ENCODE assay signal across 26 cellular contexts in genomic region chr7:81652225-81652624, GRCh38.
"Had no signal": no experiment of that assay in that cellular context is flagged by ENCODE, and none has a peak within 500 bp of the region (broad histone marks: within the 10 kb centered on the region; RNA-seq: fewer than 3 reads in every experiment).

No MANE protein-coding gene starts in this region.

- H3K4me3 ChIP-seq: coronary artery, dorsolateral prefrontal cortex, esophagus muscularis mucosa, gastroesophageal sphincter, heart left ventricle, hepatocyte, left lung, lower lobe of right lung, mucosa of descending colon had no signal

- H3K79me2 ChIP-seq: hepatocyte had no signal

- FAIRE-seq: colon, frontal cortex, keratinocyte had no signal

- H3K27me3 Mint-ChIP-seq: naive B cell had no signal

- H3K27ac Mint-ChIP-seq: immature natural killer cell; mesothelial cell of epicardium; naive B cell; naive thymus-derived CD8-positive, alpha-beta T cell had no signal

- H3K4me2 ChIP-seq: hepatocyte had no signal

- H3K36me3 ChIP-seq: esophagus muscularis mucosa, gastroesophageal sphincter, heart left ventricle, left lung, lower lobe of right lung had no signal

- H3K4me3 Mint-ChIP-seq: immature natural killer cell; mesothelial cell of epicardium; naive B cell; naive thymus-derived CD8-positive, alpha-beta T cell had no signal

- H3K36me3 Mint-ChIP-seq: immature natural killer cell, naive B cell had no signal

- H2AFZ ChIP-seq: hepatocyte had no signal

- ATAC-seq: foreskin keratinocyte; gastroesophageal sphincter; heart left ventricle; left cardiac atrium; left lung; left ventricle myocardium superior; lower lobe of right lung; mucosa of descending colon; naive thymus-derived CD8-positive, alpha-beta T cell had no signal

- H3K27me3 ChIP-seq: dorsolateral prefrontal cortex, esophagus muscularis mucosa, foreskin keratinocyte, gastroesophageal sphincter, heart left ventricle, hepatocyte, left lung had no signal

- H3K27ac ChIP-seq: coronary artery, dorsolateral prefrontal cortex, epithelial cell of prostate, esophagus muscularis mucosa, foreskin keratinocyte, gastroesophageal sphincter, heart left ventricle, hepatocyte, left lung, lower lobe of right lung had no signal

- H3K4me1 ChIP-seq: esophagus muscularis mucosa, foreskin keratinocyte, gastroesophageal sphincter, heart left ventricle, left lung, lower lobe of right lung had no signal

- H3K4me1 Mint-ChIP-seq: immature natural killer cell; naive B cell; naive thymus-derived CD8-positive, alpha-beta T cell had no signal

- DNase-seq: dermis blood vessel endothelial cell; dorsolateral prefrontal cortex; effector CD4-positive, alpha-beta T cell; effector memory CD4-positive, alpha-beta T cell; erythroblast; foreskin keratinocyte; heart left ventricle; hypothalamus; immature natural killer cell; left cardiac atrium; left lung; left ventricle myocardium superior; lower lobe of right lung; mesenchymal stem cell; mucosa of descending colon; naive B cell; naive thymus-derived CD8-positive, alpha-beta T cell had no signal

- H3K9me3 ChIP-seq: lower lobe of right lung had no signal
